Comparison of ENCODE assay signal across 8 cellular contexts in the genomic region with DNA sequence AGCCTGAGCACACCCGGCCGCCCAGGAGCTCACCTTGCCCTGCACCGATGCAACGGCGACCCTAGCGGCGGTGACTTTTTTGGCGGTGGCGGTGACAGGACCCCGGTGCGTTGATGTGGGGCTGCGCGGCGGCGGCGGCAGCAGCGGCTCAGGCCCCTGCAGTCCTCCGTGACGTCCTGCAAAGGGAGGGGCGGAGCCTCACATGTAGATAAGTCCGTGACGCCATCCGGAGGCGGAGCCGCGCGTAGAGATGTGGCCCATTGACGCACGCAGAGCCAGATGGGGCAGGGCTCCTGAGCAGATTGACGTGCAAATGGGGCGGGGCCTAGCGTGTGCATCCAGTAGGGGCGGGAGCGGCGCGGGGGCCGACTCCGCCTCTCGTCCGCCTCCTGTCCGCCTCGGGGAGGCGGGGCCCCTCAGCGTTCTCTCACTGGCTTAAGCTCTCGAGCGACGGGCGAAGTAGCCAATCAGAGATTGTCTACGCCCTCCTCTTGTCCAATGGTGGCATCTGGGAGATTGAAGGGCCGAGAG. TPM values are rescaled to one million over a fixed set of nuclear protein-coding genes. Genes with fewer than 3 reads are reported as not detected.
DNase-seq lines count a peak whose midpoint lies in the region; ATAC-seq and TF ChIP-seq lines count a peak whose summit lies in the region.

A gene with protein sequence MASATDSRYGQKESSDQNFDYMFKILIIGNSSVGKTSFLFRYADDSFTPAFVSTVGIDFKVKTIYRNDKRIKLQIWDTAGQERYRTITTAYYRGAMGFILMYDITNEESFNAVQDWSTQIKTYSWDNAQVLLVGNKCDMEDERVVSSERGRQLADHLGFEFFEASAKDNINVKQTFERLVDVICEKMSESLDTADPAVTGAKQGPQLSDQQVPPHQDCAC (minus strand): TSS at position 180 of the 531 bp plus-strand sequence. CDS start 1,302 bp downstream, outside the sequence.

- no peaks in the 10 kb centered on the region for H4K20me1 ChIP-seq in KMS-11 (ENCODE audit: insufficient read depth)

- no peaks in the 10 kb centered on the region for H3K36me3 Mint-ChIP-seq in activated T-cell treated with anti-CD3 and anti-CD28 coated beads, Interleukin-2, amount 50 U/mL, for 72 hours (ENCODE audit: insufficient read depth in 2 of 2)

- peaks cover 6% of the 10 kb centered on the region for H3K27me3 Mint-ChIP-seq in activated T-cell treated with anti-CD3 and anti-CD28 coated beads, Interleukin-2, amount 50 U/mL, for 72 hours (ENCODE audit: low read depth)

- no peaks in the 10 kb centered on the region for H3K9me3 Mint-ChIP-seq in activated T-cell treated with anti-CD3 and anti-CD28 coated beads, Interleukin-2, amount 50 U/mL, for 72 hours

- H3K4me3 ChIP-seq in KMS-11 (IDR thresholded peaks at IDR 0.05; ENCODE audit: insufficient read depth, low read depth, low read length) (no peak within 1 kb of the TSS), Panc1 (ENCODE audit: low read depth in 2 of 2, low read length in 2 of 2) (peak within 1 kb of the TSS; percentile 81 to 90), mucosa of stomach (ENCODE audit: low read length) (peak within 1 kb of the TSS; percentile 65)

- CTCF ChIA-PET in Panc1 (lab: Charles Lee): interaction anchor here (1.0 kb wide), 1 partner anchor 91 kb away, joined by 3 read pairs; no protein-coding TSS in a partner anchor

- peak; percentile 82 for ATAC-seq in GM21737 (IDR thresholded peaks at IDR 0.05; ENCODE audit: unreplicated experiment)
- ATAC-seq in Panc1: peak; percentile 97
- ATAC-seq in activated T-cell treated with anti-CD3 and anti-CD28 coated beads, Interleukin-2, amount 50 U/mL, for 72 hours (replicated peaks in 1 of 2): peak; percentile 91 to 92
- ATAC-seq in esophagus mucosa: peak; percentile 98

- no peaks in the 10 kb centered on the region; the same call in 1 of the 2 replicates for H3K79me2 ChIP-seq in KMS-11 (ENCODE audit: insufficient read depth, low read depth)

- peaks cover 28% of the 10 kb centered on the region for H3K4me1 Mint-ChIP-seq in activated T-cell treated with anti-CD3 and anti-CD28 coated beads, Interleukin-2, amount 50 U/mL, for 72 hours (ENCODE audit: low read depth)

- DNase-seq in DMS53 treated with DMSO at 0.1 percent for 48 hours (lab: John Stamatoyannopoulos, UW; ENCODE audit: unreplicated experiment): peak; percentile 100
- peak; percentile 98 for DNase-seq in Panc1 (ENCODE audit: low read depth, low spot score)
- DNase-seq in activated T-cell treated with anti-CD3 and anti-CD28 coated beads, Interleukin-2, amount 50 U/mL, for 72 hours: peak; percentile 99 to 100
- DNase-seq in stimulated activated CD8-positive, alpha-beta memory T cell treated with anti-CD3 and anti-CD28 coated beads, Interleukin-4, amount 100 ng/mL, for 48 hours: peak; percentile 100

- peak within 1 kb of the TSS; percentile 77 for H2AFZ ChIP-seq in KMS-11 (ENCODE audit: low read depth)

- peak within 1 kb of the TSS; percentile 91 for H3K4me2 ChIP-seq in KMS-11

- H3K27ac Mint-ChIP-seq in activated T-cell treated with anti-CD3 and anti-CD28 coated beads, Interleukin-2, amount 50 U/mL, for 72 hours: peak within 1 kb of the TSS; percentile 56

- in situ Hi-C loops in Panc1 (cut with HindIII; ENCODE audit: low pct_unique_long_range_greater_than_20kb, low sequenced_read_pairs): no loop called here

- H3K36me3 ChIP-seq in KMS-11 (ENCODE audit: insufficient read depth) (no peaks in the 10 kb centered on the region), Panc1 (ENCODE audit: control insufficient read depth, insufficient read depth, low read length) (no peaks in the 10 kb centered on the region; the same call in 1 of the 2 replicates), mucosa of stomach (ENCODE audit: control insufficient read depth, insufficient read depth, low read length) (no peaks in the 10 kb centered on the region)

- H3K4me3 Mint-ChIP-seq in activated T-cell treated with anti-CD3 and anti-CD28 coated beads, Interleukin-2, amount 50 U/mL, for 72 hours: peak within 1 kb of the TSS; percentile 85 to 97

- BruUV-seq in Panc1 (replicated peaks; lab: Mats Ljungman, UMichigan): no TSS peak

- H3K9me3 ChIP-seq in Panc1 (ENCODE audit: control insufficient read depth, insufficient read depth, low read depth, low read length) (no peaks in the 10 kb centered on the region), mucosa of stomach (ENCODE audit: control insufficient read depth, low read length) (no peaks in the 10 kb centered on the region)

- H3K4me1 ChIP-seq in KMS-11 (ENCODE audit: low read depth, poor library complexity, severe bottlenecking) (peaks cover 8% of the 10 kb centered on the region), Panc1 (ENCODE audit: control insufficient read depth, insufficient read depth, low read length) (peaks cover 3% of the 10 kb centered on the region; the same call in 1 of the 2 replicates), mucosa of stomach (ENCODE audit: control insufficient read depth, insufficient read depth, low read length) (peaks cover 18% of the 10 kb centered on the region)

- intact Hi-C loops in Panc1 (cut with micrococcal nuclease; ENCODE audit: unreplicated experiment): no loop called here

- POLR2A ChIA-PET in Panc1 (lab: Charles Lee): interaction anchor here (0.5 kb wide), 1 partner anchor 65 kb away, joined by 11 read pairs; no protein-coding TSS in a partner anchor

- H3K9ac ChIP-seq in KMS-11: peak within 1 kb of the TSS; percentile 55; the same call in 1 of the 2 replicates
- H3K9ac ChIP-seq in mucosa of stomach (ENCODE audit: low read length): peak within 1 kb of the TSS; percentile 86

- H3K27me3 ChIP-seq in KMS-11 (ENCODE audit: insufficient read depth, low read depth) (peaks cover 20% of the 10 kb centered on the region), Panc1 (ENCODE audit: control insufficient read depth, insufficient read depth, low read length) (no peaks in the 10 kb centered on the region), mucosa of stomach (ENCODE audit: control insufficient read depth, insufficient read depth, low read length) (peaks cover 4% of the 10 kb centered on the region)

- peak within 1 kb of the TSS; percentile 51 for H3K27ac ChIP-seq in KMS-11
- H3K27ac ChIP-seq in Panc1 (ENCODE audit: low read length): peak within 1 kb of the TSS; percentile 83

- TF ChIP-seq CTCF in KMS-11 (conservative IDR thresholded peaks at IDR 0.05; ENCODE audit: low read depth, low read length): no peak
- no peak for TF ChIP-seq CTCF in Panc1 (IDR thresholded peaks at IDR 0.05)

RNA-seq across cellular contexts. Expression of the gene that starts here (rescaled TPM):
- 1.0 TPM for total RNA-seq in Panc1 (2021; ENCODE audit: unreplicated experiment)
- polyA plus RNA-seq in Panc1 (2012; ENCODE audit: insufficient read length): 1.4 TPM
- total RNA-seq in activated T-cell treated with anti-CD3 and anti-CD28 coated beads, Interleukin-2, amount 50 U/mL, for 72 hours: 1 to 10 TPM; 1.8 to 1.9 TPM
- total RNA-seq in esophagus mucosa: 1.1 TPM
